18 cellular contexts compared by ENCODE assay signal in genomic region chr1:243465738-243466137, GRCh38.
DNase-seq lines count a peak whose midpoint lies in the region; ATAC-seq, FAIRE-seq and TF ChIP-seq lines count a peak whose summit lies in the region.
"Had no signal": no experiment of that assay in that cellular context is flagged by ENCODE, and none has a peak within 500 bp of the region (broad histone marks: within the 10 kb centered on the region; RNA-seq: fewer than 3 reads in every experiment).

No MANE protein-coding gene starts in this region.

- ATAC-seq in GM19328 (IDR thresholded peaks at IDR 0.05; ENCODE audit: unreplicated experiment) (peak; percentile 70), HG02885 (IDR thresholded peaks at IDR 0.05; ENCODE audit: poor library complexity, unreplicated experiment) (peak; percentile 87)
- peak; percentile 16 for ATAC-seq in stimulated activated memory B cell treated with anti-CD40 and anti-IgM and Interleukin-4, amounts not matched to agents 10 μg/mL and 1 μg/mL and 100 μg/mL, for 72 hours

- no peak for FAIRE-seq in urothelium cell line (lab: Jason Lieb, UNC)
- FAIRE-seq: HTR-8/SVneo had no signal

- no peaks in the 10 kb centered on the region for H3K9me3 Mint-ChIP-seq in stimulated activated memory B cell treated with anti-CD40 and anti-IgM and Interleukin-4, amounts not matched to agents 10 μg/mL and 1 μg/mL and 100 μg/mL, for 72 hours

- H3K4me3 ChIP-seq in coronary artery: no peak overlapping the region
- H3K4me3 ChIP-seq: Peyer's patch, SJCRH30 had no signal

- no peak overlapping the region for H3K4me3 Mint-ChIP-seq in stimulated activated memory B cell treated with anti-CD40 and anti-IgM and Interleukin-4, amounts not matched to agents 10 μg/mL and 1 μg/mL and 100 μg/mL, for 72 hours

- TF ChIP-seq CTCF in coronary artery (IDR thresholded peaks at IDR 0.05): no peak

- DNase-seq in M059J (ENCODE audit: low read depth) (peak; percentile 9), urothelium cell line (ENCODE audit: low spot score) (no peak), coronary artery (ENCODE audit: low spot score) (no peak)
- DNase-seq in activated CD4-positive, CD25-positive, alpha-beta regulatory T cell treated with anti-CD3 and anti-CD28 coated beads, Interleukin-2, amount 50 U/mL, for 72 hours: no peak
- DNase-seq: DMS53; GDM1; KG1; NCI-H1105; NCI-H1694 treated with DMSO at 0.1 percent for 48 hours; NCI-H446; NCI-H526 treated with DMSO at 0.1 percent for 48 hours; NK-92 treated with Interleukin-12 subunit alpha and Interleukin-12 subunit beta, amount 100 ng/mL, for 24 hours; Peyer's patch had no signal

- no peaks in the 10 kb centered on the region for H3K4me1 Mint-ChIP-seq in stimulated activated memory B cell treated with anti-CD40 and anti-IgM and Interleukin-4, amounts not matched to agents 10 μg/mL and 1 μg/mL and 100 μg/mL, for 72 hours

- no peak overlapping the region for H3K27ac ChIP-seq in coronary artery
- H3K27ac ChIP-seq: Peyer's patch, SJCRH30 had no signal

- no peak overlapping the region for H3K27ac Mint-ChIP-seq in stimulated activated memory B cell treated with anti-CD40 and anti-IgM and Interleukin-4, amounts not matched to agents 10 μg/mL and 1 μg/mL and 100 μg/mL, for 72 hours

- peaks cover 39% of the 10 kb centered on the region for H3K36me3 Mint-ChIP-seq in stimulated activated memory B cell treated with anti-CD40 and anti-IgM and Interleukin-4, amounts not matched to agents 10 μg/mL and 1 μg/mL and 100 μg/mL, for 72 hours

- H3K27me3 Mint-ChIP-seq in stimulated activated memory B cell treated with anti-CD40 and anti-IgM and Interleukin-4, amounts not matched to agents 10 μg/mL and 1 μg/mL and 100 μg/mL, for 72 hours: no peaks in the 10 kb centered on the region

Comparison
In these comparisons a context has a peak if more than half of its experiments do, and no peak if none do; other contexts are left out.
1. ATAC-seq: peak in every context shown above with its lines; median percentile 87 in HG02885; 70 in GM19328; 16 in stimulated activated memory B cell treated with anti-CD40 and anti-IgM and Interleukin-4, amounts not matched to agents 10 μg/mL and 1 μg/mL and 100 μg/mL, for 72 hours.